ENCODE assay signal across 20 cellular contexts in the genomic region with DNA sequence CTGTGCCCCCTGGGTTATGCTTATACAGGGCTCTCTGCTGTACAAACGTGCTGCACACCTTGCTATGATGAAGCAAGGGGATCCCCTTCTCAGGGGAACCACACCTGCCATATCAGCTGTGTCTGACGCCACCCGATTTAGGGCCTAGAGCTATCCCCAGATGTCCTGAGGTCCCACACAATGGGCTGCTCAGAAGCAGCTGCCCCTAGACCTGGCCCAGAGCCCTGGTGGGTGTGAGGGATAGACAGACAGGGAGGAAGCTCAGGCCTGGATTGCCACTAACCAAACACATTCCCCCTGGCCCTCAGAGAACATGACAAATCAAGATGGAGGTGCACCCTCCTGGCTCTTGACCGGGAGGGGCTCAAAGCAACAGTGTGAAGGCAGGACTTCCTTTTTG. TPM values are rescaled to one million over a fixed set of nuclear protein-coding genes. Genes with fewer than 3 reads are reported as not detected.
DNase-seq lines count a peak whose midpoint lies in the region; ATAC-seq and TF ChIP-seq lines count a peak whose summit lies in the region.
"Had no signal": no experiment of that assay in that cellular context is flagged by ENCODE, and none has a peak within 500 bp of the region (broad histone marks: within the 10 kb centered on the region; RNA-seq: fewer than 3 reads in every experiment).

No MANE protein-coding gene starts in this region.

- no peak overlapping the region for H3K23ac ChIP-seq in mesenchymal stem cell (ENCODE audit: low read length in 2 of 2)

- intact Hi-C loops in cardiac septum (cut with DNase I), result no loop called here
- intact Hi-C loops in left cardiac atrium (cut with DNase I), result no loop called here
- intact Hi-C loops in sciatic nerve (cut with DNase I), result no loop called here
- intact Hi-C loops in upper lobe of right lung (cut with DNase I), result no loop called here

- peaks cover 43% of the 10 kb centered on the region for H3K79me1 ChIP-seq in mesenchymal stem cell (replicated peaks; ENCODE audit: low read length, poor library complexity, severe bottlenecking)

- peak overlapping the region in 1 of 2 experiments; percentile 36 for H3K14ac ChIP-seq in mesenchymal stem cell (ENCODE audit: low read length in 2 of 2)

- no peak overlapping the region for H2BK120ac ChIP-seq in mesenchymal stem cell (ENCODE audit: low read depth, low read length)

- DNase-seq in cardiac septum (ENCODE audit: low spot score), result peak; percentile 49
- no peak for DNase-seq in left cardiac atrium
- DNase-seq in mesenchymal stem cell, result no peak
- DNase-seq in sciatic nerve (ENCODE audit: low spot score), result peak; percentile 22
- DNase-seq in upper lobe of right lung, result peak; percentile 27
- DNase-seq in GM19238 (ENCODE audit: insufficient read length, low spot score), result no peak
- DNase-seq in NCI-H2081 treated with DMSO at 0.1 percent for 48 hours (lab: John Stamatoyannopoulos, UW), result no peak
- DNase-seq: Calu3; CD8-positive, alpha-beta T cell; DMS79 treated with DMSO at 0.1 percent for 48 hours; GF-D8; H7; HFFc6 had no signal

- H3K4me3 ChIP-seq in mesenchymal stem cell (ENCODE audit: insufficient read depth in 1 of 2, low read depth in 1 of 2, low read length in 2 of 2), result no peak overlapping the region
- H3K4me3 ChIP-seq in upper lobe of right lung, result no peak overlapping the region
- H3K4me3 ChIP-seq: A549, BLaER1, GM23338 had no signal

- no peak for TF ChIP-seq CTCF in upper lobe of right lung (IDR thresholded peaks at IDR 0.05)

- H3K9ac ChIP-seq in mesenchymal stem cell (ENCODE audit: low read length), result no peak overlapping the region
- H3K9ac ChIP-seq: BLaER1 had no signal

- peak overlapping the region; percentile 25 for H4K91ac ChIP-seq in mesenchymal stem cell (ENCODE audit: low read length)

- no peak overlapping the region for H3K4ac ChIP-seq in mesenchymal stem cell (ENCODE audit: low read depth in 1 of 2, low read length in 2 of 2)

- no peak overlapping the region for H2BK15ac ChIP-seq in mesenchymal stem cell (ENCODE audit: low read depth, poor library complexity, severe bottlenecking)

- WGBS in mesenchymal stem cell, result 91% methylated on average over 4 of the region's 4 CpGs

- peaks cover 19% of the 10 kb centered on the region for H3K4me1 ChIP-seq in mesenchymal stem cell (ENCODE audit: control insufficient read depth, insufficient read depth, low read depth, low read length)
- no peaks in the 10 kb centered on the region for H3K4me1 ChIP-seq in upper lobe of right lung
- H3K4me1 ChIP-seq: A549 had no signal

- no peak overlapping the region for H3K4me2 ChIP-seq in mesenchymal stem cell (ENCODE audit: low read length, poor library complexity, severe bottlenecking)
- H3K4me2 ChIP-seq: A549, BLaER1, GM23338 had no signal

- no peak overlapping the region for H2AFZ ChIP-seq in mesenchymal stem cell (ENCODE audit: low read depth, low read length)
- H2AFZ ChIP-seq: GM23338 had no signal

- ATAC-seq in left cardiac atrium (no peak), sciatic nerve (no peak), upper lobe of right lung (no peak), GM19455 (IDR thresholded peaks at IDR 0.05; ENCODE audit: unreplicated experiment) (no peak)
- ATAC-seq: A549; CD8-positive, alpha-beta T cell; GM23338; HCT116 had no signal

- H3K9me3 ChIP-seq in mesenchymal stem cell (ENCODE audit: control insufficient read depth, low read length), result no peaks in the 10 kb centered on the region
- no peaks in the 10 kb centered on the region for H3K9me3 ChIP-seq in upper lobe of right lung
- H3K9me3 ChIP-seq: A549, BLaER1 had no signal

- no peak overlapping the region for H2BK5ac ChIP-seq in mesenchymal stem cell (ENCODE audit: low read depth, low read length, poor library complexity, severe bottlenecking)

- H3K36me3 ChIP-seq in mesenchymal stem cell (ENCODE audit: control insufficient read depth in 1 of 2, insufficient read depth in 2 of 2, low read depth in 1 of 2, low read length in 2 of 2) (peaks cover 19 to 27% of the 10 kb centered on the region in 2 experiments), upper lobe of right lung (no peaks in the 10 kb centered on the region)
- H3K36me3 ChIP-seq: BLaER1 had no signal

- H2AK5ac ChIP-seq in mesenchymal stem cell (ENCODE audit: low read length, severe bottlenecking), result no peak overlapping the region

- H3K18ac ChIP-seq in mesenchymal stem cell (ENCODE audit: low read depth in 1 of 2, low read length in 2 of 2), result no peak overlapping the region

- no peaks in the 10 kb centered on the region for H3K27me3 ChIP-seq in mesenchymal stem cell (ENCODE audit: control insufficient read depth in 1 of 2, insufficient read depth in 1 of 2, low read length in 2 of 2)
- no peaks in the 10 kb centered on the region for H3K27me3 ChIP-seq in upper lobe of right lung
- H3K27me3 ChIP-seq: BLaER1 had no signal

- H2BK12ac ChIP-seq in mesenchymal stem cell (ENCODE audit: low read length in 2 of 2), result no peak overlapping the region

- no peak overlapping the region for H3K27ac ChIP-seq in mesenchymal stem cell (ENCODE audit: low read length, poor library complexity, severe bottlenecking)
- no peak overlapping the region for H3K27ac ChIP-seq in upper lobe of right lung
- H3K27ac ChIP-seq: 22Rv1, A549, BLaER1, HL-60 had no signal

- no peak overlapping the region for H4K8ac ChIP-seq in mesenchymal stem cell (ENCODE audit: low read length)

RNA-seq across cellular contexts. Expression of gene TSHZ3, which starts 59.3 kb away (rescaled TPM):
- 5.2 TPM for total RNA-seq in cardiac septum
- 1 to 10 TPM; 4.3 to 5.4 TPM for total RNA-seq in left cardiac atrium
- polyA plus RNA-seq in mesenchymal stem cell (2013, experiment 1 of 2), result 28.5 TPM
- 27.9 TPM for polyA plus RNA-seq in mesenchymal stem cell (2013, experiment 2 of 2)
- total RNA-seq in sciatic nerve, result 32.8 TPM
- 5.8 TPM for total RNA-seq in upper lobe of right lung
- total RNA-seq: Calu3; CD8-positive, alpha-beta T cell had no signal

Comparison
In these comparisons a context has a peak if more than half of its experiments do, and no peak if none do; other contexts are left out.
1. DNase-seq: peak in cardiac septum (single experiment), sciatic nerve (single experiment) and upper lobe of right lung (single experiment); none in left cardiac atrium (single experiment), mesenchymal stem cell (single experiment), GM19238 (single experiment) and NCI-H2081 treated with DMSO at 0.1 percent for 48 hours (single experiment).